Comparison of ENCODE assay signal across 15 cellular contexts in the genomic region with DNA sequence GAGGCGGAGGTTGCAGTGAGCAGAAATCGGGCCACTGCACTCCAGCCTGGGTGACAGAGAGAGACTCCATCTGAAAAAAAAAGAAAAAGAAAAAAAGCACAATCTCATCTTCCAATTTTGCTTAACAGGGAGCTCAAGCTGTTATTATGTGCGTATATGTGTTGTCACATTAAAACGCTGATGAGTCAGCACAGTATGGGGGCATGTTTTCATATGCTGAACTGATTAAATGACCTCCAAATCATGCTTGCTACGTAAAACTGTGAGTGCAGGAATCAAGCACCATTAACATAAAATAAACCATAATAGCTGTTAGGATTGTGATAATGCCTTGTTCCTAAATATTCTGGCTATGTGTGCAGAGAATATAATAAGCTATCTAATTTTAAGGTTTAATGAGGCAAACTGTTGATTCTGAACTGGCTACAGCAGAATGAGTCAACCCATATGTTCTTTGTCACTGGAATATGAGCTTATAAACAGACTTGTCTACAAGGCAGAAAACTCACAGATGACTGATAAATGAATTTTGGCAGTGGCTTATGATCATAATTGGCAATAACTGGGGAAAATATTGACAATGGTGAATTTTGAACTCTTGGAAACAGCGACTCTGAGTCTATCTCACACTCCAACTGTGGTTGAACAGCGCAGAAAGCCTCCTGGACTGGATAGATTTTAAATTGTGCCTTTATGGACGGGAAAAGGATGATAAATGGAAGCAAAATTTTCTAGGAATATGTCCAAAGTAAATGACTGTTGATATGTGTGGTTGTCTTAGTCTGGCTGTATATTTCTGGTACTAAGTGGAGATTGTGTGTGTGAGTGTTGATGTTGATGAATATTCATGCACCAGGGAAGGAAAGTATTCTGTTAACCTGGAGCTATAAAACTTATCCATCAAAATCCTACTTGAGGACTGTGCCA.
DNase-seq lines count a peak whose midpoint lies in the region; FAIRE-seq and TF ChIP-seq lines count a peak whose summit lies in the region.
"Had no signal": no experiment of that assay in that cellular context is flagged by ENCODE, and none has a peak within 500 bp of the region (broad histone marks: within the 10 kb centered on the region; RNA-seq: fewer than 3 reads in every experiment).

No MANE protein-coding gene starts in this region.

- no peak overlapping the region for H3K4me3 ChIP-seq in brain microvascular endothelial cell (ENCODE audit: low read depth, low read length)
- no peak overlapping the region for H3K4me3 ChIP-seq in small intestine (ENCODE audit: low read depth in 1 of 2, low read length in 2 of 2)
- H3K4me3 ChIP-seq: vagina had no signal

- peak overlapping the region; percentile 42 for H3K27ac ChIP-seq in brain microvascular endothelial cell
- no peak overlapping the region for H3K27ac ChIP-seq in substantia nigra (ENCODE audit: low read depth, low read length, poor library complexity, severe bottlenecking)
- no peak overlapping the region for H3K27ac ChIP-seq in small intestine (ENCODE audit: low read depth in 1 of 2, low read length in 1 of 2)
- H3K27ac ChIP-seq: vagina, VCaP had no signal

- peak; percentile 11 for DNase-seq in GM03348 (ENCODE audit: low spot score)
- peak; percentile 98 for DNase-seq in NCI-H1694 treated with DMSO at 0.1 percent for 48 hours (lab: John Stamatoyannopoulos, UW)
- peak; percentile 83 for DNase-seq in brain microvascular endothelial cell
- peak; percentile 33 for DNase-seq in renal cortical epithelial cell (ENCODE audit: low read depth)
- no peak for DNase-seq in substantia nigra (lab: John Stamatoyannopoulos, UW)
- no peak for DNase-seq in NOMO-1 treated with DMSO at 0.1 percent for 48 hours (lab: John Stamatoyannopoulos, UW; ENCODE audit: unreplicated experiment)
- DNase-seq in small intestine, result no peak
- DNase-seq: activated gamma-delta T cell, GDM1, KBM-7, kidney, NCI-H187 treated with DMSO at 0.1 percent for 48 hours had no signal

- WGBS in small intestine, 3 donors, result 50 to 61% (median 60%) methylated on average over 8 of the region's 8 CpGs

- H3K36me3 ChIP-seq in brain microvascular endothelial cell (replicated peaks), result no peaks in the 10 kb centered on the region
- H3K36me3 ChIP-seq in small intestine (ENCODE audit: control insufficient read depth in 2 of 2, insufficient read depth in 2 of 2, low read length in 2 of 2), result no peaks in the 10 kb centered on the region
- H3K36me3 ChIP-seq: vagina had no signal

- no peak for FAIRE-seq in small intestine (lab: Jason Lieb, UNC)
- FAIRE-seq: bronchial epithelial cell, kidney had no signal

- TF ChIP-seq CTCF in brain microvascular endothelial cell (IDR thresholded peaks at IDR 0.05; ENCODE audit: low read depth, low read length, missing control alignments), result no peak

- no peaks in the 10 kb centered on the region for H3K4me1 ChIP-seq in small intestine (ENCODE audit: control insufficient read depth in 2 of 2, insufficient read depth in 1 of 2, low read depth in 1 of 2, low read length in 1 of 2)
- H3K4me1 ChIP-seq: vagina had no signal

- no peaks in the 10 kb centered on the region for H3K9me3 ChIP-seq in small intestine (ENCODE audit: control insufficient read depth, low read depth)
- H3K9me3 ChIP-seq: vagina had no signal

- in situ Hi-C loops in brain microvascular endothelial cell (cut with HindIII; ENCODE audit: low pct_ligation_motif_present, low sequenced_read_pairs), result no loop called here

- no peaks in the 10 kb centered on the region for H3K27me3 ChIP-seq in brain microvascular endothelial cell (replicated peaks)
- peaks cover 0 to 1% of the 10 kb centered on the region in 2 donors for H3K27me3 ChIP-seq in small intestine (ENCODE audit: control insufficient read depth in 2 of 2, insufficient read depth in 2 of 2, low read length in 2 of 2)
- H3K27me3 ChIP-seq: vagina had no signal

Comparison
In these comparisons a context has a peak if more than half of its experiments do, and no peak if none do; other contexts are left out.
1. DNase-seq: peak in GM03348 (single experiment), NCI-H1694 treated with DMSO at 0.1 percent for 48 hours (single experiment), brain microvascular endothelial cell (single experiment) and renal cortical epithelial cell (single experiment); none in substantia nigra (0 of 49), NOMO-1 treated with DMSO at 0.1 percent for 48 hours (single experiment) and small intestine (single experiment).